In genomic region chr13:32259116-32259515, GRCh38 we compare ENCODE assay signal across 2 cellular contexts.
TF ChIP-seq lines count a peak whose summit lies in the region.

No MANE protein-coding gene starts in this region.

TF ChIP-seq in A549, 52 proteins besides CTCF, POLR2A, EP300 and RAD21:
- TF ChIP-seq, protein P1, sequence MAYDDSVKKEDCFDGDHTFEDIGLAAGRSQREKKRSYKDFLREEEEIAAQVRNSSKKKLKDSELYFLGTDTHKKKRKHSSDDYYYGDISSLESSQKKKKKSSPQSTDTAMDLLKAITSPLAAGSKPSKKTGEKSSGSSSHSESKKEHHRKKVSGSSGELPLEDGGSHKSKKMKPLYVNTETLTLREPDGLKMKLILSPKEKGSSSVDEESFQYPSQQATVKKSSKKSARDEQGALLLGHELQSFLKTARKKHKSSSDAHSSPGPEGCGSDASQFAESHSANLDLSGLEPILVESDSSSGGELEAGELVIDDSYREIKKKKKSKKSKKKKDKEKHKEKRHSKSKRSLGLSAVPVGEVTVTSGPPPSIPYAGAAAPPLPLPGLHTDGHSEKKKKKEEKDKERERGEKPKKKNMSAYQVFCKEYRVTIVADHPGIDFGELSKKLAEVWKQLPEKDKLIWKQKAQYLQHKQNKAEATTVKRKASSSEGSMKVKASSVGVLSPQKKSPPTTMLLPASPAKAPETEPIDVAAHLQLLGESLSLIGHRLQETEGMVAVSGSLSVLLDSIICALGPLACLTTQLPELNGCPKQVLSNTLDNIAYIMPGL (CRISPR knock-in tag; IDR thresholded peaks at IDR 0.05; ENCODE audit: borderline replicate concordance): no peak
- TF ChIP-seq PHF8 (IDR thresholded peaks at IDR 0.05; ENCODE audit: borderline replicate concordance, low read depth) (no peak), ESRRA (IDR thresholded peaks at IDR 0.05; ENCODE audit: borderline replicate concordance, low read length) (no peak), E2F6 (IDR thresholded peaks at IDR 0.05; ENCODE audit: borderline replicate concordance, low read depth) (no peak), EHF (CRISPR knock-in tag; IDR thresholded peaks at IDR 0.05) (no peak), POLR2AphosphoS2 (conservative IDR thresholded peaks at IDR 0.05; ENCODE audit: low read length) (no peak), ZC3H11A (IDR thresholded peaks at IDR 0.05) (no peak), RCOR1 (IDR thresholded peaks at IDR 0.05; ENCODE audit: low read depth, low read length) (no peak), MYC (IDR thresholded peaks at IDR 0.05; ENCODE audit: borderline replicate concordance, low read length) (no peak), JUNB (IDR thresholded peaks at IDR 0.05) (no peak), HOXA7 (CRISPR knock-in tag; IDR thresholded peaks at IDR 0.05) (no peak), SREBF2 (IDR thresholded peaks at IDR 0.05) (no peak)
- TF ChIP-seq, protein P2, sequence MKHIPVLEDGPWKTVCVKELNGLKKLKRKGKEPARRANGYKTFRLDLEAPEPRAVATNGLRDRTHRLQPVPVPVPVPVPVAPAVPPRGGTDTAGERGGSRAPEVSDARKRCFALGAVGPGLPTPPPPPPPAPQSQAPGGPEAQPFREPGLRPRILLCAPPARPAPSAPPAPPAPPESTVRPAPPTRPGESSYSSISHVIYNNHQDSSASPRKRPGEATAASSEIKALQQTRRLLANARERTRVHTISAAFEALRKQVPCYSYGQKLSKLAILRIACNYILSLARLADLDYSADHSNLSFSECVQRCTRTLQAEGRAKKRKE (CRISPR knock-in tag; IDR thresholded peaks at IDR 0.05; ENCODE audit: low read depth): no peak
TF ChIP-seq in A549: peak in this region for 0.

TF ChIP-seq in HCT116, 20 proteins besides CTCF, POLR2A, EP300 and RAD21:
- TF ChIP-seq CEBPB (IDR thresholded peaks at IDR 0.05; ENCODE audit: low read depth): no peak
- no peak for TF ChIP-seq JUND (IDR thresholded peaks at IDR 0.05)
- no peak for TF ChIP-seq ZFX (IDR thresholded peaks at IDR 0.05)
- TF ChIP-seq EZH2phosphoT487 (IDR thresholded peaks at IDR 0.05; ENCODE audit: borderline replicate concordance): no peak
- TF ChIP-seq ZBTB33 (IDR thresholded peaks at IDR 0.05; ENCODE audit: extremely low read depth, insufficient replicate concordance, low read length): no peak
- no peak for TF ChIP-seq TCF7L2 (IDR thresholded peaks at IDR 0.05; ENCODE audit: borderline replicate concordance, extremely low read depth, insufficient read depth, insufficient read length)
